1 cellular context compared by ENCODE assay signal in the genomic region with DNA sequence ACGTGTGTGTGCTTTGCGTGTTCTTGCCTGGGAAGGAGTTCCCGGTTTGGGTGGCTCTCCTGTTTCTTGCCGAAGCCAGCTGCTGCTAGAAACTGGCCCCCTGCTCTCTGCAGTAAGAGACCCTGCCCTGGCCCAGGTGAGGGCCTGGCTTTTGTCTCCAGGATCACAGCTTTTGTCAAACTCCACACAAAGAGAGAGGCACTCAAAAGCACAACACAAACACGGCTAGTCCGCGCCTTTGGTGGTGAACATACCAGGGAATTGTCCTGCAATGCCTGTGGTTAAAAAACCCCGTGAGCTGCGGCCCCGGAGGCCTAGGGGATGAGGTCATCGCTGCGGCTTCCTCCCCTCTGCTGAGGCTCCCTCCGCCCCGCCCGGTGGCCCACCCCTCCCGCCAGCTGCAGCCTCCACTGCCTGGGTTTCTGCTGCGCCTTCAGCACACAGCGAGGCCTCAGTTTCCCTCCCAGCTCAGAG.
TF ChIP-seq lines count a peak whose summit lies in the region.

No MANE protein-coding gene starts in this region.

TF ChIP-seq in HepG2, 621 proteins besides CTCF, POLR2A, EP300 and RAD21 (continued from another document and continues in another):
- TF ChIP-seq, protein P1, sequence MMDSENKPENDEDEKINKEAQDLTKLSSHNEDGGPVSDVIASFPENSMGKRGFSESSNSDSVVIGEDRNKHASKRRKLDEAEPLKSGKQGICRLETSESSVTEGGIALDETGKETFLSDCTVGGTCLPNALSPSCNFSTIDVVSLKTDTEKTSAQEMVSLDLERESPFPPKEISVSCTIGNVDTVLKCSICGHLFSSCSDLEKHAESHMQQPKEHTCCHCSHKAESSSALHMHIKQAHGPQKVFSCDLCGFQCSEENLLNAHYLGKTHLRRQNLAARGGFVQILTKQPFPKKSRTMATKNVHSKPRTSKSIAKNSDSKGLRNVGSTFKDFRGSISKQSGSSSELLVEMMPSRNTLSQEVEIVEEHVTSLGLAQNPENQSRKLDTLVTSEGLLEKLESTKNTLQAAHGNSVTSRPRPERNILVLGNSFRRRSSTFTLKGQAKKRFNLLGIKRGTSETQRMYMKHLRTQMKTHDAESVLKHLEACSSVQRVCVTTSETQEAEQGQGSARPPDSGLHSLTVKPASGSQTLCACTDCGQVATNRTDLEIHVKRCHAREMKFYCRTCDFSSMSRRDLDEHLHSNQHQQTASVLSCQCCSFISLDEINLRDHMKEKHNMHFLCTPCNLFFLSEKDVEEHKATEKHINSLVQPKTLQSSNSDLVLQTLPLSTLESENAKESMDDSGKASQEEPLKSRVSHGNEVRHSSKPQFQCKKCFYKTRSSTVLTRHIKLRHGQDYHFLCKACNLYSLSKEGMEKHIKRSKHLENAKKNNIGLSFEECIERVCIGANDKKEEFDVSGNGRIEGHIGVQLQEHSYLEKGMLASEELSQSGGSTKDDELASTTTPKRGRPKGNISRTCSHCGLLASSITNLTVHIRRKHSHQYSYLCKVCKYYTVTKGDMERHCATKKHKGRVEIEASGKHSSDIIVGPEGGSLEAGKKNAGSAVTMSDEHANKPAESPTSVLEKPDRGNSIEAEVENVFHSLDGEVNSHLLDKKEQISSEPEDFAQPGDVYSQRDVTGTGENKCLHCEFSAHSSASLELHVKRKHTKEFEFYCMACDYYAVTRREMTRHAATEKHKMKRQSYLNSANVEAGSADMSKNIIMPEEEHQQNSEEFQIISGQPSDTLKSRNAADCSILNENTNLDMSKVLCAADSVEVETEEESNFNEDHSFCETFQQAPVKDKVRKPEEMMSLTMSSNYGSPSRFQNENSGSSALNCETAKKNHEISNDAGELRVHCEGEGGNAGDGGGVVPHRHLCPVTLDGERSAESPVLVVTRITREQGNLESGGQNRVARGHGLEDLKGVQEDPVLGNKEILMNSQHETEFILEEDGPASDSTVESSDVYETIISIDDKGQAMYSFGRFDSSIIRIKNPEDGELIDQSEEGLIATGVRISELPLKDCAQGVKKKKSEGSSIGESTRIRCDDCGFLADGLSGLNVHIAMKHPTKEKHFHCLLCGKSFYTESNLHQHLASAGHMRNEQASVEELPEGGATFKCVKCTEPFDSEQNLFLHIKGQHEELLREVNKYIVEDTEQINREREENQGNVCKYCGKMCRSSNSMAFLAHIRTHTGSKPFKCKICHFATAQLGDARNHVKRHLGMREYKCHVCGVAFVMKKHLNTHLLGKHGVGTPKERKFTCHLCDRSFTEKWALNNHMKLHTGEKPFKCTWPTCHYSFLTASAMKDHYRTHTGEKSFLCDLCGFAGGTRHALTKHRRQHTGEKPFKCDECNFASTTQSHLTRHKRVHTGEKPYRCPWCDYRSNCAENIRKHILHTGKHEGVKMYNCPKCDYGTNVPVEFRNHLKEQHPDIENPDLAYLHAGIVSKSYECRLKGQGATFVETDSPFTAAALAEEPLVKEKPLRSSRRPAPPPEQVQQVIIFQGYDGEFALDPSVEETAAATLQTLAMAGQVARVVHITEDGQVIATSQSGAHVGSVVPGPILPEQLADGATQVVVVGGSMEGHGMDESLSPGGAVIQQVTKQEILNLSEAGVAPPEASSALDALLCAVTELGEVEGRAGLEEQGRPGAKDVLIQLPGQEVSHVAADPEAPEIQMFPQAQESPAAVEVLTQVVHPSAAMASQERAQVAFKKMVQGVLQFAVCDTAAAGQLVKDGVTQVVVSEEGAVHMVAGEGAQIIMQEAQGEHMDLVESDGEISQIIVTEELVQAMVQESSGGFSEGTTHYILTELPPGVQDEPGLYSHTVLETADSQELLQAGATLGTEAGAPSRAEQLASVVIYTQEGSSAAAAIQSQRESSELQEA (CRISPR knock-in tag; IDR thresholded peaks at IDR 0.05; ENCODE audit: not compliant biosample characterization): no peak
- TF ChIP-seq RXRB (CRISPR knock-in tag; IDR thresholded peaks at IDR 0.05; ENCODE audit: borderline replicate concordance): peak; percentile 44; the same call in 1 of the 2 replicates
- TF ChIP-seq CBFB (CRISPR knock-in tag; IDR thresholded peaks at IDR 0.05): peak; percentile 84
- TF ChIP-seq, protein P2, sequence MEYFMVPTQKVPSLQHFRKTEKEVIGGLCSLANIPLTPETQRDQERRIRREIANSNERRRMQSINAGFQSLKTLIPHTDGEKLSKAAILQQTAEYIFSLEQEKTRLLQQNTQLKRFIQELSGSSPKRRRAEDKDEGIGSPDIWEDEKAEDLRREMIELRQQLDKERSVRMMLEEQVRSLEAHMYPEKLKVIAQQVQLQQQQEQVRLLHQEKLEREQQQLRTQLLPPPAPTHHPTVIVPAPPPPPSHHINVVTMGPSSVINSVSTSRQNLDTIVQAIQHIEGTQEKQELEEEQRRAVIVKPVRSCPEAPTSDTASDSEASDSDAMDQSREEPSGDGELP (IDR thresholded peaks at IDR 0.05; ENCODE audit: borderline replicate concordance, low read depth): peak; percentile 18; the same call in 1 of the 2 replicates
- TF ChIP-seq, protein P3, sequence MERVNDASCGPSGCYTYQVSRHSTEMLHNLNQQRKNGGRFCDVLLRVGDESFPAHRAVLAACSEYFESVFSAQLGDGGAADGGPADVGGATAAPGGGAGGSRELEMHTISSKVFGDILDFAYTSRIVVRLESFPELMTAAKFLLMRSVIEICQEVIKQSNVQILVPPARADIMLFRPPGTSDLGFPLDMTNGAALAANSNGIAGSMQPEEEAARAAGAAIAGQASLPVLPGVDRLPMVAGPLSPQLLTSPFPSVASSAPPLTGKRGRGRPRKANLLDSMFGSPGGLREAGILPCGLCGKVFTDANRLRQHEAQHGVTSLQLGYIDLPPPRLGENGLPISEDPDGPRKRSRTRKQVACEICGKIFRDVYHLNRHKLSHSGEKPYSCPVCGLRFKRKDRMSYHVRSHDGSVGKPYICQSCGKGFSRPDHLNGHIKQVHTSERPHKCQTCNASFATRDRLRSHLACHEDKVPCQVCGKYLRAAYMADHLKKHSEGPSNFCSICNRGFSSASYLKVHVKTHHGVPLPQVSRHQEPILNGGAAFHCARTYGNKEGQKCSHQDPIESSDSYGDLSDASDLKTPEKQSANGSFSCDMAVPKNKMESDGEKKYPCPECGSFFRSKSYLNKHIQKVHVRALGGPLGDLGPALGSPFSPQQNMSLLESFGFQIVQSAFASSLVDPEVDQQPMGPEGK (CRISPR knock-in tag; IDR thresholded peaks at IDR 0.05): peak; percentile 69; the same call in 1 of the 2 replicates
- TF ChIP-seq ARID2 (CRISPR knock-in tag; IDR thresholded peaks at IDR 0.05; ENCODE audit: borderline replicate concordance): no peak
- TF ChIP-seq TEAD3 (CRISPR knock-in tag; optimal IDR thresholded peaks at IDR 0.05; ENCODE audit: borderline replicate concordance): peak; percentile 79
- TF ChIP-seq, protein P4, sequence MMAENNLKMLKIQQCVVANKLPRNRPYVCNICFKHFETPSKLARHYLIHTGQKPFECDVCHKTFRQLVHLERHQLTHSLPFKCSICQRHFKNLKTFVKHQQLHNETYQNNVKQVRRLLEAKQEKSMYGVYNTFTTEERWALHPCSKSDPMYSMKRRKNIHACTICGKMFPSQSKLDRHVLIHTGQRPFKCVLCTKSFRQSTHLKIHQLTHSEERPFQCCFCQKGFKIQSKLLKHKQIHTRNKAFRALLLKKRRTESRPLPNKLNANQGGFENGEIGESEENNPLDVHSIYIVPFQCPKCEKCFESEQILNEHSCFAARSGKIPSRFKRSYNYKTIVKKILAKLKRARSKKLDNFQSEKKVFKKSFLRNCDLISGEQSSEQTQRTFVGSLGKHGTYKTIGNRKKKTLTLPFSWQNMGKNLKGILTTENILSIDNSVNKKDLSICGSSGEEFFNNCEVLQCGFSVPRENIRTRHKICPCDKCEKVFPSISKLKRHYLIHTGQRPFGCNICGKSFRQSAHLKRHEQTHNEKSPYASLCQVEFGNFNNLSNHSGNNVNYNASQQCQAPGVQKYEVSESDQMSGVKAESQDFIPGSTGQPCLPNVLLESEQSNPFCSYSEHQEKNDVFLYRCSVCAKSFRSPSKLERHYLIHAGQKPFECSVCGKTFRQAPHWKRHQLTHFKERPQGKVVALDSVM (CRISPR knock-in tag; IDR thresholded peaks at IDR 0.05): peak; percentile 69; the same call in 1 of the 2 replicates
- TF ChIP-seq SOX5 (CRISPR knock-in tag; IDR thresholded peaks at IDR 0.05; ENCODE audit: borderline replicate concordance): peak; percentile 75
- no peak for TF ChIP-seq MIXL1 (CRISPR knock-in tag; IDR thresholded peaks at IDR 0.05)
- no peak for TF ChIP-seq ZNF235 (CRISPR knock-in tag; IDR thresholded peaks at IDR 0.05; ENCODE audit: borderline replicate concordance)
- TF ChIP-seq BCL6 (CRISPR knock-in tag; IDR thresholded peaks at IDR 0.05): peak; percentile 27; the same call in 1 of the 2 replicates
- TF ChIP-seq, protein P5, sequence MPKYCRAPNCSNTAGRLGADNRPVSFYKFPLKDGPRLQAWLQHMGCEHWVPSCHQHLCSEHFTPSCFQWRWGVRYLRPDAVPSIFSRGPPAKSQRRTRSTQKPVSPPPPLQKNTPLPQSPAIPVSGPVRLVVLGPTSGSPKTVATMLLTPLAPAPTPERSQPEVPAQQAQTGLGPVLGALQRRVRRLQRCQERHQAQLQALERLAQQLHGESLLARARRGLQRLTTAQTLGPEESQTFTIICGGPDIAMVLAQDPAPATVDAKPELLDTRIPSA (CRISPR knock-in tag; IDR thresholded peaks at IDR 0.05; ENCODE audit: borderline replicate concordance): no peak
- no peak for TF ChIP-seq ZNF18 (CRISPR knock-in tag; IDR thresholded peaks at IDR 0.05; ENCODE audit: insufficient replicate concordance)
- TF ChIP-seq BHLHE40 (IDR thresholded peaks at IDR 0.05; ENCODE audit: low read length): peak; percentile 52; the same call in 1 of the 2 replicates
- TF ChIP-seq STAG1 (CRISPR knock-in tag; IDR thresholded peaks at IDR 0.05): peak; percentile 26; the same call in 1 of the 2 replicates
- TF ChIP-seq ARID5B (CRISPR knock-in tag; IDR thresholded peaks at IDR 0.05): peak; percentile 57
- TF ChIP-seq, protein P6, sequence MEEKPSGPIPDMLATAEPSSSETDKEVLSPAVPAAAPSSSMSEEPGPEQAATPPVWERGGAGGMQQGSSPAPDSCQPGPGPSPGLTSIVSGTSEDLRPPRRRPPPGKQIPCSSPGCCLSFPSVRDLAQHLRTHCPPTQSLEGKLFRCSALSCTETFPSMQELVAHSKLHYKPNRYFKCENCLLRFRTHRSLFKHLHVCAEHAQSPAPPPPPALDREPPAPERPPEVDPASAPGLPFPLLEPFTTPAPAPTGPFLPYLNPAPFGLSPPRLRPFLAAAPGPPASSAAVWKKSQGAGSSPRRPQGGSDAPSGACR (CRISPR knock-in tag; IDR thresholded peaks at IDR 0.05): no peak
- no peak for TF ChIP-seq NFYB (CRISPR knock-in tag; IDR thresholded peaks at IDR 0.05)
- TF ChIP-seq ISX (CRISPR knock-in tag; conservative IDR thresholded peaks at IDR 0.05): no peak
- TF ChIP-seq AKAP8 (CRISPR knock-in tag; IDR thresholded peaks at IDR 0.05): no peak
- peak; percentile 39 for TF ChIP-seq ZBTB33 (CRISPR knock-in tag; IDR thresholded peaks at IDR 0.05)
- TF ChIP-seq JUN (CRISPR knock-in tag; IDR thresholded peaks at IDR 0.05): peak; percentile 87
- TF ChIP-seq ZNF282 (IDR thresholded peaks at IDR 0.05; ENCODE audit: partially characterized antibody): no peak
- peak; percentile 95 for TF ChIP-seq ATF2 (CRISPR knock-in tag; IDR thresholded peaks at IDR 0.05)
